Comparison of ENCODE assay signal across 8 cellular contexts in genomic region chr11:43643898-43644625, GRCh38. TPM values are rescaled to one million over a fixed set of nuclear protein-coding genes. Genes with fewer than 3 reads are reported as not detected.
DNase-seq lines count a peak whose midpoint lies in the region; ATAC-seq and TF ChIP-seq lines count a peak whose summit lies in the region.

No MANE protein-coding gene starts in this region.

- H3K36me3 Mint-ChIP-seq in activated T-helper 17 cell treated with anti-CD3 and anti-CD28 coated beads, Interleukin-2, amount 50 U/mL, for 72 hours (ENCODE audit: low read depth): no peaks in the 10 kb centered on the region
- H3K36me3 Mint-ChIP-seq in naive thymus-derived CD8-positive, alpha-beta T cell: no peaks in the 10 kb centered on the region
- peaks cover 0 to 8% of the 10 kb centered on the region in 2 donors for H3K36me3 Mint-ChIP-seq in stimulated activated naive B cell treated with anti-CD40 and anti-IgM and Interleukin-4, amounts not matched to agents 10 μg/mL and 1 μg/mL and 100 μg/mL, for 72 hours

- ATAC-seq in GM21825 (IDR thresholded peaks at IDR 0.05; ENCODE audit: unreplicated experiment): peak; percentile 100
- ATAC-seq in activated T-helper 17 cell treated with anti-CD3 and anti-CD28 coated beads, Interleukin-2, amount 50 U/mL, for 72 hours (replicated peaks): peak; percentile 100
- ATAC-seq in naive thymus-derived CD8-positive, alpha-beta T cell: peak; percentile 99 to 100
- ATAC-seq in stimulated activated naive B cell treated with anti-CD40 and anti-IgM and Interleukin-4, amounts not matched to agents 10 μg/mL and 1 μg/mL and 100 μg/mL, for 72 hours (replicated peaks): peak; percentile 100

- peak overlapping the region; percentile 92 for H3K4me3 ChIP-seq in fibroblast of mammary gland (ENCODE audit: control insufficient read depth, low read depth, low read length)

- no peaks in the 10 kb centered on the region for H3K36me3 ChIP-seq in KOPT-K1 (ENCODE audit: insufficient read depth, low read length)

- H3K27ac Mint-ChIP-seq in activated T-helper 17 cell treated with anti-CD3 and anti-CD28 coated beads, Interleukin-2, amount 50 U/mL, for 72 hours: peak overlapping the region; percentile 86
- H3K27ac Mint-ChIP-seq in naive thymus-derived CD8-positive, alpha-beta T cell: peak overlapping the region; percentile 73 to 97 (median 94)
- H3K27ac Mint-ChIP-seq in stimulated activated naive B cell treated with anti-CD40 and anti-IgM and Interleukin-4, amounts not matched to agents 10 μg/mL and 1 μg/mL and 100 μg/mL, for 72 hours: peak overlapping the region; percentile 96

- DNase-seq in Daoy (ENCODE audit: low read depth): peak; percentile 90
- peak; percentile 92 for DNase-seq in RKO (ENCODE audit: low spot score)
- peak; percentile 81 for DNase-seq in fibroblast of mammary gland (ENCODE audit: low read depth)
- DNase-seq in naive thymus-derived CD8-positive, alpha-beta T cell: peak; percentile 76 to 90 (median 84)
- peak; percentile 85 for DNase-seq in stimulated activated naive B cell treated with anti-CD40 and anti-IgM and Interleukin-4, amounts not matched to agents 10 μg/mL and 1 μg/mL and 100 μg/mL, for 72 hours

- POLR2A ChIA-PET in naive thymus-derived CD8-positive, alpha-beta T cell (lab: Charles Lee): interaction anchor here (1.4 kb wide), 1 partner anchor 36 kb away, joined by 4 read pairs; the partner anchor contains the start of gene HSD17B12

- no peaks in the 10 kb centered on the region for H3K4me1 Mint-ChIP-seq in activated T-helper 17 cell treated with anti-CD3 and anti-CD28 coated beads, Interleukin-2, amount 50 U/mL, for 72 hours
- H3K4me1 Mint-ChIP-seq in naive thymus-derived CD8-positive, alpha-beta T cell: peaks cover 4 to 25% (median 20%) of the 10 kb centered on the region in 4 donors
- H3K4me1 Mint-ChIP-seq in stimulated activated naive B cell treated with anti-CD40 and anti-IgM and Interleukin-4, amounts not matched to agents 10 μg/mL and 1 μg/mL and 100 μg/mL, for 72 hours: peaks cover 4 to 15% of the 10 kb centered on the region in 2 donors

- peak overlapping the region; percentile 73 for H3K27ac ChIP-seq in KOPT-K1 (ENCODE audit: low read depth, low read length, poor library complexity, severe bottlenecking)

- H3K9me3 ChIP-seq in KOPT-K1 (ENCODE audit: insufficient read depth, low read length, poor library complexity, severe bottlenecking): no peaks in the 10 kb centered on the region

- peak overlapping the region; percentile 82 for H3K4me3 Mint-ChIP-seq in activated T-helper 17 cell treated with anti-CD3 and anti-CD28 coated beads, Interleukin-2, amount 50 U/mL, for 72 hours
- peak overlapping the region; percentile 86 to 97 (median 94) for H3K4me3 Mint-ChIP-seq in naive thymus-derived CD8-positive, alpha-beta T cell
- peak overlapping the region; percentile 97 for H3K4me3 Mint-ChIP-seq in stimulated activated naive B cell treated with anti-CD40 and anti-IgM and Interleukin-4, amounts not matched to agents 10 μg/mL and 1 μg/mL and 100 μg/mL, for 72 hours

- H3K9me3 Mint-ChIP-seq in activated T-helper 17 cell treated with anti-CD3 and anti-CD28 coated beads, Interleukin-2, amount 50 U/mL, for 72 hours: no peaks in the 10 kb centered on the region
- H3K9me3 Mint-ChIP-seq in naive thymus-derived CD8-positive, alpha-beta T cell: peaks cover 0 to 2% (median 0%) of the 10 kb centered on the region in 9 donors
- H3K9me3 Mint-ChIP-seq in stimulated activated naive B cell treated with anti-CD40 and anti-IgM and Interleukin-4, amounts not matched to agents 10 μg/mL and 1 μg/mL and 100 μg/mL, for 72 hours: no peaks in the 10 kb centered on the region

- TF ChIP-seq CTCF in fibroblast of mammary gland (conservative IDR thresholded peaks at IDR 0.05; ENCODE audit: control insufficient read depth, insufficient read depth, low read depth, low read length): no peak

- peaks cover 13% of the 10 kb centered on the region for H3K27me3 Mint-ChIP-seq in activated T-helper 17 cell treated with anti-CD3 and anti-CD28 coated beads, Interleukin-2, amount 50 U/mL, for 72 hours
- H3K27me3 Mint-ChIP-seq in naive thymus-derived CD8-positive, alpha-beta T cell: peaks cover 10 to 21% (median 13%) of the 10 kb centered on the region in 5 donors
- peaks cover 13 to 14% of the 10 kb centered on the region in 2 donors for H3K27me3 Mint-ChIP-seq in stimulated activated naive B cell treated with anti-CD40 and anti-IgM and Interleukin-4, amounts not matched to agents 10 μg/mL and 1 μg/mL and 100 μg/mL, for 72 hours

RNA-seq across cellular contexts. Expression of gene HSD17B12, which starts 36.5 kb away (rescaled TPM):
- 71.1 and 107 TPM in 2 replicates for total RNA-seq in Daoy (2014; rRNA removed; shearing (Covaris generic))
- total RNA-seq in activated T-helper 17 cell treated with anti-CD3 and anti-CD28 coated beads, Interleukin-2, amount 50 U/mL, for 72 hours: 10 to 100 TPM; 32.2 to 45.2 TPM
- 10 to 100 TPM; 23.3 to 23.5 TPM for total RNA-seq in naive thymus-derived CD8-positive, alpha-beta T cell
- polyA plus RNA-seq in naive thymus-derived CD8-positive, alpha-beta T cell: 10 to 100 TPM; 26.4 to 37.2 (median 31.7) TPM

Comparison
In these comparisons a context has a peak if more than half of its experiments do, and no peak if none do; other contexts are left out.
1. Peak in every context shown above with its lines: DNase-seq, ATAC-seq, H3K4me3 ChIP-seq and H3K27ac ChIP-seq.